8 cellular contexts compared by ENCODE assay signal in genomic region chr12:104790296-104791125, GRCh38.
A peak's percentile ranks its signal among the peaks of the same experiment; 100 is the strongest.
DNase-seq lines count a peak whose midpoint lies in the region; ATAC-seq and TF ChIP-seq lines count a peak whose summit lies in the region.

No MANE protein-coding gene starts in this region.

- H3K36me3 ChIP-seq in Panc1 (ENCODE audit: control insufficient read depth, insufficient read depth, low read length) (no peaks in the 10 kb centered on the region), adrenal gland (replicated peaks in 1 of 2) (no peaks in the 10 kb centered on the region), iPS-20b (ENCODE audit: insufficient read depth, low read depth, low read length) (no peaks in the 10 kb centered on the region)

- H3K9me3 ChIP-seq in Panc1 (ENCODE audit: control insufficient read depth, insufficient read depth, low read depth, low read length) (no peaks in the 10 kb centered on the region), adrenal gland (replicated peaks in 1 of 3) (no peaks in the 10 kb centered on the region), iPS-20b (ENCODE audit: insufficient read depth, low read depth, low read length) (no peaks in the 10 kb centered on the region)

- ATAC-seq in GM18502 (IDR thresholded peaks at IDR 0.05; ENCODE audit: poor library complexity, unreplicated experiment) (peak; percentile 45), Panc1 (peak; percentile 83), HG03342 (IDR thresholded peaks at IDR 0.05; ENCODE audit: unreplicated experiment) (no peak)

- in situ Hi-C loops in Panc1 (cut with HindIII; ENCODE audit: low pct_unique_long_range_greater_than_20kb, low sequenced_read_pairs): no loop called here

- no TSS peak for BruUV-seq in Panc1 (replicated peaks; lab: Mats Ljungman, UMichigan)

- H3K4me3 ChIP-seq in Panc1 (ENCODE audit: low read depth in 2 of 2, low read length in 2 of 2) (peak overlapping the region in 1 of 2 experiments; percentile 25; a peak in 1 of 4 replicates), adrenal gland (peak overlapping the region in 1 of 4 donors; percentile 23), iPS-20b (ENCODE audit: low read length) (peak overlapping the region; percentile 34; the same call in 1 of the 2 replicates)

- H3K27ac ChIP-seq in Panc1 (ENCODE audit: low read length) (no peak overlapping the region), adrenal gland (no peak overlapping the region), iPS-20b (ENCODE audit: low read length) (no peak overlapping the region)

- TF ChIP-seq CTCF in Panc1 (IDR thresholded peaks at IDR 0.05) (peak; percentile 95), adrenal gland (IDR thresholded peaks at IDR 0.05) (peak; percentile 46 to 74 (median 61))

- CTCF ChIA-PET in Panc1 (lab: Charles Lee): interaction anchor here (0.5 to 0.9 kb wide), 3 partner anchors 10 to 109 kb away, joined by 3 to 7 read pairs (median 3); no protein-coding TSS in a partner anchor

- intact Hi-C loops in Panc1 (cut with micrococcal nuclease; ENCODE audit: unreplicated experiment) (no loop called here), adrenal gland (cut with DNase I) (no loop called here)

- TF ChIP-seq POLR2A in adrenal gland (IDR thresholded peaks at IDR 0.05): no peak

- H3K9ac ChIP-seq in iPS-20b (ENCODE audit: low read depth, low read length): no peak overlapping the region

- POLR2A ChIA-PET in Panc1 (lab: Charles Lee): interaction anchor here (0.5 to 0.8 kb wide), 2 partner anchors 353 to 446 kb away, joined by 3 read pairs; partner anchors contain the start of gene APPL2

- H3K27me3 ChIP-seq in Panc1 (ENCODE audit: control insufficient read depth, insufficient read depth, low read length) (no peaks in the 10 kb centered on the region), adrenal gland (no peaks in the 10 kb centered on the region), iPS-20b (ENCODE audit: insufficient read depth, low read length) (no peaks in the 10 kb centered on the region; the same call in 1 of the 2 replicates)

- H3K4me1 ChIP-seq in Panc1 (ENCODE audit: control insufficient read depth, insufficient read depth, low read length) (no peaks in the 10 kb centered on the region; the same call in 1 of the 2 replicates), adrenal gland (replicated peaks in 1 of 2) (peaks cover 0 to 7% of the 10 kb centered on the region in 2 donors), iPS-20b (ENCODE audit: insufficient read depth, low read length) (peaks cover 8% of the 10 kb centered on the region; the same call in 1 of the 2 replicates)

- WGBS in adrenal gland, 4 donors: 39 to 49% (median 48%) methylated on average over 19 of the region's 19 CpGs

- DNase-seq in Panc1 (ENCODE audit: low read depth, low spot score) (peak; percentile 15), adrenal gland (peak; percentile 38 to 74 (median 50)), NCI-H187 (lab: John Stamatoyannopoulos, UW) (no peak), NCI-H1092 treated with DMSO at 0.1 percent for 48 hours (lab: John Stamatoyannopoulos, UW) (no peak)
- DNase-seq in stimulated activated CD4-positive, alpha-beta T cell treated with anti-CD3 and anti-CD28 coated beads, Interleukin-2, amount 100 ng/mL, for 48 hours: peak; percentile 45 to 56

Comparison
In these comparisons a context has a peak if more than half of its experiments do, and no peak if none do; other contexts are left out.
1. DNase-seq: peak in Panc1 (single experiment), adrenal gland (7 of 7) and stimulated activated CD4-positive, alpha-beta T cell treated with anti-CD3 and anti-CD28 coated beads, Interleukin-2, amount 100 ng/mL, for 48 hours (2 of 2); none in NCI-H187 (0 of 2) and NCI-H1092 treated with DMSO at 0.1 percent for 48 hours (single experiment).